In genomic region chr22:36585841-36586240, GRCh38 we compare ENCODE assay signal across 1 cellular context.
TF ChIP-seq lines count a peak whose summit lies in the region.

No MANE protein-coding gene starts in this region.

TF ChIP-seq in H1, 55 proteins besides CTCF, POLR2A, EP300 and RAD21 (continued from another document):
- TF ChIP-seq NANOG (IDR thresholded peaks at IDR 0.05; ENCODE audit: insufficient read depth, low read depth, low read length, poor library complexity, severe bottlenecking) (no peak), SRF (IDR thresholded peaks at IDR 0.05; ENCODE audit: low read depth, low read length) (no peak), HDAC2 (IDR thresholded peaks at IDR 0.05; ENCODE audit: borderline replicate concordance in 1 of 2, low read depth in 2 of 2, low read length in 2 of 2) (no peak), SIX5 (IDR thresholded peaks at IDR 0.05; ENCODE audit: low read depth, low read length) (no peak), TAF7 (optimal IDR thresholded peaks at IDR 0.05; ENCODE audit: borderline replicate concordance, low read depth, low read length) (no peak), SUZ12 (IDR thresholded peaks at IDR 0.05; ENCODE audit: low read length) (no peak), SIN3A (conservative IDR thresholded peaks at IDR 0.05 in 1 of 2, IDR thresholded peaks at IDR 0.05 in 1 of 2; ENCODE audit: low read depth in 1 of 2, low read length in 2 of 2) (no peak), HDAC6 (IDR thresholded peaks at IDR 0.05; ENCODE audit: low read depth, low read length) (no peak), EGR1 (IDR thresholded peaks at IDR 0.05; ENCODE audit: borderline replicate concordance, low read depth, low read length) (no peak), NRF1 (IDR thresholded peaks at IDR 0.05; ENCODE audit: low read depth, low read length) (no peak), BACH1 (IDR thresholded peaks at IDR 0.05; ENCODE audit: low read length) (no peak), KDM1A (IDR thresholded peaks at IDR 0.05; ENCODE audit: borderline replicate concordance, low read length) (no peak), CHD1 (IDR thresholded peaks at IDR 0.05; ENCODE audit: low read depth, low read length) (no peak), KDM4A (IDR thresholded peaks at IDR 0.05; ENCODE audit: low read depth, low read length, severe bottlenecking) (no peak), RFX5 (IDR thresholded peaks at IDR 0.05; ENCODE audit: borderline replicate concordance, low read depth, low read length) (no peak), SAP30 (IDR thresholded peaks at IDR 0.05; ENCODE audit: insufficient read depth, insufficient replicate concordance, low read length) (no peak), TEAD4 (IDR thresholded peaks at IDR 0.05; ENCODE audit: low read depth, low read length) (0 out of 2 replicates have a peak, but pooled peaks have one; percentile 22), CHD2 (IDR thresholded peaks at IDR 0.05; ENCODE audit: low read length) (no peak), CEBPB (IDR thresholded peaks at IDR 0.05; ENCODE audit: low read depth, low read length) (no peak), EZH2 (IDR thresholded peaks at IDR 0.05; ENCODE audit: low read depth, low read length, severe bottlenecking) (no peak), FOSL1 (IDR thresholded peaks at IDR 0.05; ENCODE audit: insufficient read depth, low read depth, low read length) (no peak), BRCA1 (IDR thresholded peaks at IDR 0.05; ENCODE audit: low read depth, low read length) (no peak), SIRT6 (IDR thresholded peaks at IDR 0.05; ENCODE audit: low read length) (no peak), CHD7 (IDR thresholded peaks at IDR 0.05; ENCODE audit: insufficient replicate concordance, low read length) (no peak), RBBP5 (IDR thresholded peaks at IDR 0.05; ENCODE audit: borderline replicate concordance, low read depth, low read length) (no peak), ZNF274 (IDR thresholded peaks at IDR 0.05; ENCODE audit: borderline replicate concordance, extremely low read depth, low read length) (no peak), USF2 (IDR thresholded peaks at IDR 0.05; ENCODE audit: low read length) (no peak), YY1 (IDR thresholded peaks at IDR 0.05; ENCODE audit: low read depth, low read length) (no peak), POU5F1 (IDR thresholded peaks at IDR 0.05; ENCODE audit: low read depth, low read length) (no peak)
- TF ChIP-seq, protein P1, sequence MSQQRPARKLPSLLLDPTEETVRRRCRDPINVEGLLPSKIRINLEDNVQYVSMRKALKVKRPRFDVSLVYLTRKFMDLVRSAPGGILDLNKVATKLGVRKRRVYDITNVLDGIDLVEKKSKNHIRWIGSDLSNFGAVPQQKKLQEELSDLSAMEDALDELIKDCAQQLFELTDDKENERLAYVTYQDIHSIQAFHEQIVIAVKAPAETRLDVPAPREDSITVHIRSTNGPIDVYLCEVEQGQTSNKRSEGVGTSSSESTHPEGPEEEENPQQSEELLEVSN (IDR thresholded peaks at IDR 0.05) = peak; percentile 49
